8 cellular contexts compared by ENCODE assay signal in the genomic region with DNA sequence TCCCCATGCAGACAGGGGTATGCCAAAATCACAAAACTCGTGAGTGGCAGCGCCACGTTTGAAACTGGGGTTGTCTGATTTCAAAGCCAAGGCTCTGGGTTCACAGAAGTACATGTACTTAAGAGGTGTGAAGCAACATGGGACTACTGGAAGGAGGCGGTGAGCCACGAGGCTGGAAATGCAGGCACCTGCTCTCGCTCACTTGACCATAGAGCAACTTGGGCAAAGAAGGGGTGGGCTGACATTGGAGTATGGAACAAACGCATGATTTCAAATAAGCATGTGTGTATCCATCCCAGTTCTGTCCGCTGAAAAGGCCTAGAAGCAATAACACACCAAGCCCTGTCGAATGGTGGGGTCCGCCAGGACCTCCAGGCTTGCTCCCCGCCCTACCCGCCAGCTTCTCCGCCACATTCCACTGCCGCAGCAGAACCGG. TPM values are rescaled to one million over a fixed set of nuclear protein-coding genes. Genes with fewer than 3 reads are reported as not detected.
A peak's percentile ranks its signal among the peaks of the same experiment; 100 is the strongest.
DNase-seq lines count a peak whose midpoint lies in the region; ATAC-seq and TF ChIP-seq lines count a peak whose summit lies in the region.

No MANE protein-coding gene starts in this region.

- peaks cover 0 to 14% (median 8%) of the 10 kb centered on the region in 9 donors for H3K36me3 ChIP-seq in heart left ventricle
- H3K36me3 ChIP-seq in rectal smooth muscle tissue (ENCODE audit: control insufficient read depth, insufficient read depth, low read length) = no peaks in the 10 kb centered on the region

- TF ChIP-seq POLR2A in heart left ventricle (IDR thresholded peaks at IDR 0.05) = no peak

- H3K27me3 ChIP-seq in heart left ventricle = no peaks in the 10 kb centered on the region
- no peaks in the 10 kb centered on the region for H3K27me3 ChIP-seq in rectal smooth muscle tissue (ENCODE audit: control insufficient read depth, insufficient read depth, low read length)

- H3K4me3 ChIP-seq in GM08714 (ENCODE audit: low read length) (peak overlapping the region; percentile 95), heart left ventricle (peak overlapping the region; percentile 68 to 100 (median 94)), rectal smooth muscle tissue (ENCODE audit: low read length) (peak overlapping the region; percentile 86)

- peaks cover 30% of the 10 kb centered on the region for H3K4me1 Mint-ChIP-seq in activated T-helper 1 cell treated with anti-CD3 and anti-CD28 coated beads, Interleukin-12 subunit alpha, Interleukin-12 subunit beta, Interleukin-2, Interleukin-4 antibody, amounts not matched to agents 30 ng/mL and 10 ng/mL and 1 ng/mL, durations not matched to agents 14 hours and 24 hours and 36 hours (ENCODE audit: low read depth)

- ATAC-seq in GM21515 (IDR thresholded peaks at IDR 0.05; ENCODE audit: unreplicated experiment) (peak; percentile 12), heart left ventricle (peak; percentile 19 to 40 (median 29))

- no peaks in the 10 kb centered on the region for H3K27me3 Mint-ChIP-seq in activated T-helper 1 cell treated with anti-CD3 and anti-CD28 coated beads, Interleukin-12 subunit alpha, Interleukin-12 subunit beta, Interleukin-2, Interleukin-4 antibody, amounts not matched to agents 30 ng/mL and 10 ng/mL and 1 ng/mL, durations not matched to agents 14 hours and 24 hours and 36 hours (ENCODE audit: insufficient read depth)

- peak overlapping the region; percentile 68 for H3K9ac ChIP-seq in rectal smooth muscle tissue (ENCODE audit: low read length)

- peak overlapping the region; percentile 99 for H3K27ac Mint-ChIP-seq in activated T-helper 1 cell treated with anti-CD3 and anti-CD28 coated beads, Interleukin-12 subunit alpha, Interleukin-12 subunit beta, Interleukin-2, Interleukin-4 antibody, amounts not matched to agents 30 ng/mL and 10 ng/mL and 1 ng/mL, durations not matched to agents 14 hours and 24 hours and 36 hours

- DNase-seq in HT-29 (ENCODE audit: low spot score) (peak; percentile 64), heart left ventricle (no peak), posterior vena cava (ENCODE audit: low spot score) (no peak)
- peak; percentile 14 for DNase-seq in activated T-helper 1 cell treated with anti-CD3 and anti-CD28 coated beads, Interleukin-12 subunit alpha, Interleukin-12 subunit beta, Interleukin-2, Interleukin-4 antibody, amounts not matched to agents 30 ng/mL and 10 ng/mL and 1 ng/mL, durations not matched to agents 14 hours and 24 hours and 36 hours (ENCODE audit: low spot score)
- no peak for DNase-seq in stimulated activated CD4-positive, alpha-beta T cell treated with anti-CD3 and anti-CD28 coated beads, Interleukin-4, amount 100 ng/mL, for 4 hours

- intact Hi-C loops in activated T-helper 1 cell treated with anti-CD3 and anti-CD28 coated beads, Interleukin-12 subunit alpha, Interleukin-12 subunit beta, Interleukin-2, Interleukin-4 antibody, amounts not matched to agents 30 ng/mL and 10 ng/mL and 1 ng/mL, durations not matched to agents 14 hours and 24 hours and 36 hours (cut with micrococcal nuclease) = loop anchor here (1.0 to 5.0 kb wide), 9 partner anchors 74 to 1639 kb away; partner anchors contain the start of genes MDH1, RAB1A, UGP2 and WDPCP
- intact Hi-C loops in heart left ventricle (cut with DNase I) (loop anchor here in 3 of 10 donors (5.0 kb wide), 3 partner anchors 165 to 205 kb away; partner anchors contain the start of genes CEP68 (in 1 of the 3) and SPRED2 (in 1 of the 3)), posterior vena cava (cut with DNase I) (no loop called here)

- H3K4me1 ChIP-seq in heart left ventricle (peaks cover 6 to 46% (median 27%) of the 10 kb centered on the region in 12 donors), rectal smooth muscle tissue (ENCODE audit: control insufficient read depth, insufficient read depth, low read length) (peaks cover 7% of the 10 kb centered on the region)

- WGBS in heart left ventricle, 4 donors = 0 to 3% (median 2%) methylated on average over 15 of the region's 15 CpGs

- H3K4me3 Mint-ChIP-seq in activated T-helper 1 cell treated with anti-CD3 and anti-CD28 coated beads, Interleukin-12 subunit alpha, Interleukin-12 subunit beta, Interleukin-2, Interleukin-4 antibody, amounts not matched to agents 30 ng/mL and 10 ng/mL and 1 ng/mL, durations not matched to agents 14 hours and 24 hours and 36 hours = peak overlapping the region; percentile 97

- no peaks in the 10 kb centered on the region for H3K9me3 ChIP-seq in heart left ventricle

- peaks cover 11% of the 10 kb centered on the region for H3K36me3 Mint-ChIP-seq in activated T-helper 1 cell treated with anti-CD3 and anti-CD28 coated beads, Interleukin-12 subunit alpha, Interleukin-12 subunit beta, Interleukin-2, Interleukin-4 antibody, amounts not matched to agents 30 ng/mL and 10 ng/mL and 1 ng/mL, durations not matched to agents 14 hours and 24 hours and 36 hours (ENCODE audit: low read depth)

- H3K27ac ChIP-seq in heart left ventricle = peak overlapping the region in 11 of 12 donors; percentile 81 to 100 (median 97)
- H3K27ac ChIP-seq in rectal smooth muscle tissue (ENCODE audit: low read depth, low read length) = peak overlapping the region; percentile 71

- TF ChIP-seq CTCF in heart left ventricle (IDR thresholded peaks at IDR 0.05) = no peak

- no peaks in the 10 kb centered on the region for H3K9me3 Mint-ChIP-seq in activated T-helper 1 cell treated with anti-CD3 and anti-CD28 coated beads, Interleukin-12 subunit alpha, Interleukin-12 subunit beta, Interleukin-2, Interleukin-4 antibody, amounts not matched to agents 30 ng/mL and 10 ng/mL and 1 ng/mL, durations not matched to agents 14 hours and 24 hours and 36 hours

RNA-seq across cellular contexts. Expression of gene ACTR2, which starts 0.6 kb away (rescaled TPM):
- 32.8 and 33.6 TPM in 2 replicates for total RNA-seq in HT-29 (2014; rRNA removed; shearing (Covaris generic))
- total RNA-seq in activated T-helper 1 cell treated with anti-CD3 and anti-CD28 coated beads, Interleukin-12 subunit alpha, Interleukin-12 subunit beta, Interleukin-2, Interleukin-4 antibody, amounts not matched to agents 30 ng/mL and 10 ng/mL and 1 ng/mL, durations not matched to agents 14 hours and 24 hours and 36 hours = 285 and 295 TPM in 2 replicates
- total RNA-seq in heart left ventricle = 100 to 1,000 TPM in 6 of 9 donors, 10 to 100 TPM in 3; 32.6 to 216 (median 117) TPM
- 10 to 100 TPM; 28.2 to 84.2 TPM for polyA plus RNA-seq in heart left ventricle
- 100 to 1,000 TPM; 218 to 220 TPM for total RNA-seq in posterior vena cava

Comparison
In these comparisons a context has a peak if more than half of its experiments do, and no peak if none do; other contexts are left out.
1. DNase-seq: peak in HT-29 (single experiment) and activated T-helper 1 cell treated with anti-CD3 and anti-CD28 coated beads, Interleukin-12 subunit alpha, Interleukin-12 subunit beta, Interleukin-2, Interleukin-4 antibody, amounts not matched to agents 30 ng/mL and 10 ng/mL and 1 ng/mL, durations not matched to agents 14 hours and 24 hours and 36 hours (single experiment); none in heart left ventricle (0 of 5), posterior vena cava (single experiment) and stimulated activated CD4-positive, alpha-beta T cell treated with anti-CD3 and anti-CD28 coated beads, Interleukin-4, amount 100 ng/mL, for 4 hours (0 of 2).
2. Peak in every context shown above with its lines, with median percentiles within 50 percentile points of each other: H3K4me3 ChIP-seq.